27 cellular contexts compared by ENCODE assay signal in the genomic region with DNA sequence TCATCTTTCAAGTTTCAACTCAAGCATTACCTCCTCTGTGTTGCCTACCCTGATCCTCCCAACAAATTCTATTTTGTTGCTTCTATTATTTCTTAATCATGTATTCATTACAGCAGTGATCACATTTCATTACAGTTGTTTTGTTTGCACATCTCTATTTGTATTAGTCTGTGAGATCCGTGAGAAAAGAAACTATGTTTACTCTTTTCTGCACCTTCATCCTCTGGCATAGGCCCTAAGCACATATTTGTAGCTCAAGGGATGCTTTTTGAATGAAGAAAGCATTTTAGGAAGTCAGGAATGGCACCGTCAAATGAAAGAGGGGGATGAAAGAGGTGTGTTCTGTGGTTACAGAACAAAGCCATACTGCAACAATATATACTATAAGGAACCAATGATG.
"Had no signal": no experiment of that assay in that cellular context is flagged by ENCODE, and none has a peak within 500 bp of the region (broad histone marks: within the 10 kb centered on the region; RNA-seq: fewer than 3 reads in every experiment).

No MANE protein-coding gene starts in this region.

- H3K36me3 Mint-ChIP-seq: stimulated activated effector memory CD8-positive, alpha-beta T cell treated with anti-CD3 and anti-CD28 coated beads, Interleukin-12 subunit alpha, Interleukin-12 subunit beta, amount 100 ng/mL, for 72 hours; stimulated activated memory B cell treated with anti-CD40 and anti-IgM and Interleukin-4, amounts not matched to agents 10 μg/mL and 1 μg/mL and 100 μg/mL, for 72 hours; stimulated activated naive B cell treated with anti-CD40 and anti-IgM and Interleukin-4, amounts not matched to agents 10 μg/mL and 1 μg/mL and 100 μg/mL, for 72 hours; type B pancreatic cell had no signal

- H3K27me3 ChIP-seq: stomach, suprapubic skin, testis, thyroid gland, tibial artery, tibial nerve, transverse colon, upper lobe of left lung, upper lobe of right lung, uterus, vagina had no signal

- H3K9me3 Mint-ChIP-seq: type B pancreatic cell had no signal

- H3K36me3 ChIP-seq: stomach, suprapubic skin, thoracic aorta, thyroid gland, tibial artery, tibial nerve, transverse colon, upper lobe of left lung, upper lobe of right lung, uterus, vagina had no signal

- DNase-seq: stimulated activated CD4-positive, alpha-beta T cell treated with anti-CD3 and anti-CD28 coated beads, Interleukin-2, amount 100 ng/mL, for 48 hours; stimulated activated CD4-positive, alpha-beta T cell treated with anti-CD3 and anti-CD28 coated beads, Interleukin-4, amount 100 ng/mL, for 1 hour; stimulated activated CD4-positive, alpha-beta T cell treated with anti-CD3 and anti-CD28 coated beads, Interleukin-4, amount 100 ng/mL, for 24 hours; stimulated activated CD4-positive, alpha-beta T cell treated with anti-CD3 and anti-CD28 coated beads, Interleukin-4, amount 100 ng/mL, for 4 hours; stimulated activated CD8-positive, alpha-beta memory T cell treated with anti-CD3 and anti-CD28 coated beads, Interleukin-4, amount 100 ng/mL, for 48 hours; stimulated activated naive B cell treated with anti-CD40 and anti-IgM and Interleukin-4, amounts not matched to agents 10 μg/mL and 1 μg/mL and 100 μg/mL, for 72 hours; stimulated activated naive CD4-positive, alpha-beta T cell; stimulated activated naive CD4-positive, alpha-beta T cell treated with Interleukin-2 at 50 U/mL for 16 hours; stimulated activated naive CD8-positive, alpha-beta T cell treated with anti-CD3 and anti-CD28 coated beads, Interleukin-15, amount 100 ng/mL, for 72 hours; stimulated activated naive CD8-positive, alpha-beta T cell treated with anti-CD3 and anti-CD28 coated beads, Interleukin-15, Interleukin-2, amounts not matched to agents 100 U/mL and 50 U/mL, for 24 hours; stomach; testis; thyroid gland; tibial artery; transverse colon; trophoblast cell; upper lobe of left lung; upper lobe of right lung; uterus had no signal

- H3K4me1 Mint-ChIP-seq: stimulated activated effector memory CD8-positive, alpha-beta T cell treated with anti-CD3 and anti-CD28 coated beads, Interleukin-12 subunit alpha, Interleukin-12 subunit beta, amount 100 ng/mL, for 72 hours; stimulated activated memory B cell treated with anti-CD40 and anti-IgM and Interleukin-4, amounts not matched to agents 10 μg/mL and 1 μg/mL and 100 μg/mL, for 72 hours; stimulated activated naive B cell treated with anti-CD40 and anti-IgM and Interleukin-4, amounts not matched to agents 10 μg/mL and 1 μg/mL and 100 μg/mL, for 72 hours; stimulated activated naive CD8-positive, alpha-beta T cell treated with anti-CD3 and anti-CD28 coated beads, Interleukin-15, amount 100 ng/mL, for 72 hours had no signal

- H3K4me1 ChIP-seq: stomach, suprapubic skin, testis, thyroid gland, tibial artery, tibial nerve, transverse colon, upper lobe of left lung, upper lobe of right lung, vagina had no signal

- H3K9me3 ChIP-seq: stomach, suprapubic skin, testis, thoracic aorta, thyroid gland, tibial artery, transverse colon, upper lobe of left lung, upper lobe of right lung, uterus, vagina had no signal

- ATAC-seq: stimulated activated effector memory CD8-positive, alpha-beta T cell treated with anti-CD3 and anti-CD28 coated beads, Interleukin-12 subunit alpha, Interleukin-12 subunit beta, amount 100 ng/mL, for 72 hours; stimulated activated memory B cell treated with anti-CD40 and anti-IgM and Interleukin-4, amounts not matched to agents 10 μg/mL and 1 μg/mL and 100 μg/mL, for 72 hours; stimulated activated naive B cell treated with anti-CD40 and anti-IgM and Interleukin-4, amounts not matched to agents 10 μg/mL and 1 μg/mL and 100 μg/mL, for 72 hours; stimulated activated naive CD8-positive, alpha-beta T cell treated with anti-CD3 and anti-CD28 coated beads, Interleukin-15, amount 100 ng/mL, for 72 hours; stimulated activated naive CD8-positive, alpha-beta T cell treated with anti-CD3 and anti-CD28 coated beads, Interleukin-15, Interleukin-2, amounts not matched to agents 100 U/mL and 50 U/mL, for 24 hours; upper lobe of right lung had no signal

- H3K4me3 Mint-ChIP-seq: stimulated activated effector memory CD8-positive, alpha-beta T cell treated with anti-CD3 and anti-CD28 coated beads, Interleukin-12 subunit alpha, Interleukin-12 subunit beta, amount 100 ng/mL, for 72 hours; stimulated activated memory B cell treated with anti-CD40 and anti-IgM and Interleukin-4, amounts not matched to agents 10 μg/mL and 1 μg/mL and 100 μg/mL, for 72 hours; stimulated activated naive B cell treated with anti-CD40 and anti-IgM and Interleukin-4, amounts not matched to agents 10 μg/mL and 1 μg/mL and 100 μg/mL, for 72 hours; stimulated activated naive CD8-positive, alpha-beta T cell treated with anti-CD3 and anti-CD28 coated beads, Interleukin-15, amount 100 ng/mL, for 72 hours; stimulated activated naive CD8-positive, alpha-beta T cell treated with anti-CD3 and anti-CD28 coated beads, Interleukin-15, Interleukin-2, amounts not matched to agents 100 ng/mL and 50 ng/mL, for 24 hours; type B pancreatic cell had no signal

- H3K27me3 Mint-ChIP-seq: stimulated activated memory B cell treated with anti-CD40 and anti-IgM and Interleukin-4, amounts not matched to agents 10 μg/mL and 1 μg/mL and 100 μg/mL, for 72 hours; stimulated activated naive B cell treated with anti-CD40 and anti-IgM and Interleukin-4, amounts not matched to agents 10 μg/mL and 1 μg/mL and 100 μg/mL, for 72 hours; stimulated activated naive CD8-positive, alpha-beta T cell treated with anti-CD3 and anti-CD28 coated beads, Interleukin-15, amount 100 ng/mL, for 72 hours; stimulated activated naive CD8-positive, alpha-beta T cell treated with anti-CD3 and anti-CD28 coated beads, Interleukin-15, Interleukin-2, amounts not matched to agents 100 ng/mL and 50 ng/mL, for 24 hours; type B pancreatic cell had no signal

- H3K27ac ChIP-seq: stomach, suprapubic skin, testis, thoracic aorta, thyroid gland, tibial artery, tibial nerve, transverse colon, upper lobe of left lung, upper lobe of right lung, uterus, vagina had no signal

- H3K4me3 ChIP-seq: stomach, suprapubic skin, testis, thoracic aorta, thyroid gland, tibial artery, tibial nerve, transverse colon, upper lobe of left lung, upper lobe of right lung, uterus, vagina had no signal

- H3K27ac Mint-ChIP-seq: stimulated activated effector memory CD8-positive, alpha-beta T cell treated with anti-CD3 and anti-CD28 coated beads, Interleukin-12 subunit alpha, Interleukin-12 subunit beta, amount 100 ng/mL, for 72 hours; stimulated activated memory B cell treated with anti-CD40 and anti-IgM and Interleukin-4, amounts not matched to agents 10 μg/mL and 1 μg/mL and 100 μg/mL, for 72 hours; stimulated activated naive B cell treated with anti-CD40 and anti-IgM and Interleukin-4, amounts not matched to agents 10 μg/mL and 1 μg/mL and 100 μg/mL, for 72 hours; stimulated activated naive CD8-positive, alpha-beta T cell treated with anti-CD3 and anti-CD28 coated beads, Interleukin-15, amount 100 ng/mL, for 72 hours; stimulated activated naive CD8-positive, alpha-beta T cell treated with anti-CD3 and anti-CD28 coated beads, Interleukin-15, Interleukin-2, amounts not matched to agents 100 ng/mL and 50 ng/mL, for 24 hours; type B pancreatic cell had no signal
